In genomic region chr21:15063821-15064575, GRCh38 we compare ENCODE assay signal across 8 cellular contexts. TPM values are rescaled to one million over a fixed set of nuclear protein-coding genes. Genes with fewer than 3 reads are reported as not detected.
DNase-seq lines count a peak whose midpoint lies in the region; ATAC-seq, FAIRE-seq and TF ChIP-seq lines count a peak whose summit lies in the region.

No MANE protein-coding gene starts in this region.

- TF ChIP-seq CTCF in A549 (IDR thresholded peaks at IDR 0.05) (no peak), esophagus muscularis mucosa (IDR thresholded peaks at IDR 0.05) (no peak), tibial nerve (IDR thresholded peaks at IDR 0.05) (no peak)

- intact Hi-C loops in esophagus muscularis mucosa (cut with DNase I) = loop anchor here (5.0 kb wide), 2 partner anchors 197 to 682 kb away; partner anchors contain the start of gene HSPA13

- H3K36me3 Mint-ChIP-seq in activated CD4-positive, alpha-beta T cell treated with anti-CD3 and anti-CD28 coated beads, Interleukin-2, amount 10 ng/mL, durations not matched to agents 7 days and 5 days (ENCODE audit: low read depth) = no peaks in the 10 kb centered on the region

- H3K27ac Mint-ChIP-seq in activated CD4-positive, alpha-beta T cell treated with anti-CD3 and anti-CD28 coated beads, Interleukin-2, amount 10 ng/mL, durations not matched to agents 7 days and 5 days = peak overlapping the region; percentile 90

- H3K36me3 ChIP-seq in esophagus muscularis mucosa = no peaks in the 10 kb centered on the region
- no peaks in the 10 kb centered on the region for H3K36me3 ChIP-seq in mucosa of stomach (ENCODE audit: control insufficient read depth, insufficient read depth, low read length)
- H3K36me3 ChIP-seq in tibial nerve = no peaks in the 10 kb centered on the region

- no peak for TF ChIP-seq EP300 in A549 (IDR thresholded peaks at IDR 0.05)
- no peak for TF ChIP-seq EP300 in esophagus muscularis mucosa (IDR thresholded peaks at IDR 0.05)
- TF ChIP-seq EP300 in tibial nerve (IDR thresholded peaks at IDR 0.05) = peak in 1 of 2 donors; percentile 8

- FAIRE-seq in A549 (lab: Jason Lieb, UNC) = no peak

- POLR2A ChIA-PET in A549 (lab: Yijun Ruan, JAX) = interaction anchor here (1.6 to 2.5 kb wide), 4 partner anchors 58 to 380 kb away, joined by 6 to 12 read pairs (median 9); no protein-coding TSS in a partner anchor
- POLR2A ChIA-PET in activated CD4-positive, alpha-beta T cell treated with anti-CD3 and anti-CD28 coated beads, Interleukin-2, amount 10 ng/mL, durations not matched to agents 7 days and 5 days (lab: Charles Lee) = no interaction called here

- no peaks in the 10 kb centered on the region for H3K27me3 ChIP-seq in esophagus muscularis mucosa
- no peaks in the 10 kb centered on the region for H3K27me3 ChIP-seq in mucosa of stomach (ENCODE audit: control insufficient read depth, insufficient read depth, low read length)
- no peaks in the 10 kb centered on the region for H3K27me3 ChIP-seq in tibial nerve

- no peak for TF ChIP-seq POLR2A in A549 (IDR thresholded peaks at IDR 0.05; ENCODE audit: low read length)
- TF ChIP-seq POLR2A in esophagus muscularis mucosa (IDR thresholded peaks at IDR 0.05; ENCODE audit: low read depth) = no peak
- TF ChIP-seq POLR2A in tibial nerve (IDR thresholded peaks at IDR 0.05) = no peak

- peak overlapping the region; percentile 76 for H3K9ac ChIP-seq in mucosa of stomach (ENCODE audit: low read length)

- H3K9me3 ChIP-seq in A549 (no peaks in the 10 kb centered on the region), esophagus muscularis mucosa (no peaks in the 10 kb centered on the region), mucosa of stomach (ENCODE audit: control insufficient read depth, low read length) (no peaks in the 10 kb centered on the region), tibial nerve (no peaks in the 10 kb centered on the region)

- H3K27ac ChIP-seq in A549 (peak overlapping the region; percentile 97 to 100), esophagus muscularis mucosa (replicated peaks in 1 of 4) (peak overlapping the region; percentile 97 to 98 (median 98)), tibial nerve (peak overlapping the region; percentile 91 to 98 (median 98))

- H3K4me3 Mint-ChIP-seq in activated CD4-positive, alpha-beta T cell treated with anti-CD3 and anti-CD28 coated beads, Interleukin-2, amount 10 ng/mL, durations not matched to agents 7 days and 5 days = peak overlapping the region; percentile 77

- WGBS in A549 (ENCODE audit: missing lambda C conversion rate) = 4% methylated on average over 11 of the region's 57 CpGs
- WGBS in esophagus muscularis mucosa = 2% methylated on average over 26 of the region's 57 CpGs
- WGBS in tibial nerve, 2 donors = 1% methylated on average over 33 to 38 of the region's 57 CpGs

- H3K27me3 Mint-ChIP-seq in activated CD4-positive, alpha-beta T cell treated with anti-CD3 and anti-CD28 coated beads, Interleukin-2, amount 10 ng/mL, durations not matched to agents 7 days and 5 days = peaks cover 23% of the 10 kb centered on the region

- CTCF ChIA-PET in A549 (lab: Yijun Ruan, JAX) = interaction anchor here (1.2 kb wide), 1 partner anchor 160 kb away, joined by 4 read pairs; no protein-coding TSS in a partner anchor
- CTCF ChIA-PET in activated CD4-positive, alpha-beta T cell treated with anti-CD3 and anti-CD28 coated beads, Interleukin-2, amount 10 ng/mL, durations not matched to agents 7 days and 5 days (lab: Charles Lee) = no interaction called here

- peaks cover 52% of the 10 kb centered on the region for H3K4me1 Mint-ChIP-seq in activated CD4-positive, alpha-beta T cell treated with anti-CD3 and anti-CD28 coated beads, Interleukin-2, amount 10 ng/mL, durations not matched to agents 7 days and 5 days

- ATAC-seq in A549 (peak; percentile 23 to 38), GM18868 (IDR thresholded peaks at IDR 0.05; ENCODE audit: unreplicated experiment) (peak; percentile 0), HG03196 (IDR thresholded peaks at IDR 0.05; ENCODE audit: unreplicated experiment) (peak; percentile 5)

- TF ChIP-seq RAD21 in A549 (conservative IDR thresholded peaks at IDR 0.05 in 1 of 2, IDR thresholded peaks at IDR 0.05 in 1 of 2) = no peak; a peak in 1 of 5 replicates

- H3K4me1 ChIP-seq in A549 (peaks cover 20% of the 10 kb centered on the region; the same call in 2 of the 3 replicates), esophagus muscularis mucosa (peaks cover 37 to 54% (median 45%) of the 10 kb centered on the region in 4 donors), mucosa of stomach (ENCODE audit: control insufficient read depth, insufficient read depth, low read length) (peaks cover 9% of the 10 kb centered on the region), tibial nerve (peaks cover 0 to 49% (median 30%) of the 10 kb centered on the region in 4 donors)

- DNase-seq in A549 (ENCODE audit: low read depth in 1 of 2, low spot score in 1 of 2) (peak in 1 of 2 experiments; percentile 7), esophagus muscularis mucosa (ENCODE audit: extremely low spot score) (no peak), tibial nerve (ENCODE audit: low spot score in 2 of 2) (peak; percentile 18 to 22), dedifferentiated amniotic fluid mesenchymal stem cell (ENCODE audit: extremely low spot score) (no peak)
- DNase-seq in activated CD4-positive, alpha-beta T cell treated with anti-CD3 and anti-CD28 coated beads, Interleukin-2, amount 10 ng/mL, durations not matched to agents 7 days and 5 days = no peak

- H3K4me3 ChIP-seq in A549 = peak overlapping the region; percentile 86
- H3K4me3 ChIP-seq in esophagus muscularis mucosa = peak overlapping the region; percentile 67 to 96 (median 92)
- peak overlapping the region; percentile 45 for H3K4me3 ChIP-seq in mucosa of stomach (ENCODE audit: low read length)
- peak overlapping the region; percentile 79 to 97 (median 96) for H3K4me3 ChIP-seq in tibial nerve

- H3K4me2 ChIP-seq in A549 = peak overlapping the region; percentile 88

- H3K9me3 Mint-ChIP-seq in activated CD4-positive, alpha-beta T cell treated with anti-CD3 and anti-CD28 coated beads, Interleukin-2, amount 10 ng/mL, durations not matched to agents 7 days and 5 days = no peaks in the 10 kb centered on the region

TF ChIP-seq in A549, 52 proteins besides CTCF, POLR2A, EP300 and RAD21:
- TF ChIP-seq HDAC2 (IDR thresholded peaks at IDR 0.05) = no peak
- TF ChIP-seq SREBF2 (IDR thresholded peaks at IDR 0.05) = no peak
- no peak for TF ChIP-seq CBX8 (IDR thresholded peaks at IDR 0.05)
TF ChIP-seq in A549: peak in this region for 0.

RNA-seq across cellular contexts. Expression of gene NRIP1, which starts 0.8 kb away (rescaled TPM):
- 35.5 and 41.7 TPM in 2 replicates for polyA plus RNA-seq in A549 (2011; rRNA removed)
- polyA plus RNA-seq in A549 (2012; cell fraction: cytosol; rRNA removed) = 3.5 and 4.5 TPM in 2 replicates
- 2.9 and 4.0 TPM in 2 replicates for polyA plus RNA-seq in A549 (2012; cell fraction: nucleus; rRNA removed)
- polyA plus RNA-seq in A549 (2017; fragmentation: RNase III; extraction: RNeasy Plus Mini Kit Qiagen cat#74134 plus additional on column Dnase treatment) = 18.9 to 22.8 TPM (median 18.9 TPM) in 3 replicates
- polyA minus RNA-seq in A549 (2011; rRNA and poly(A)+ RNA removed) = 41.8 and 47.2 TPM in 2 replicates
- 10 to 100 TPM; 12.0 to 13.8 TPM for total RNA-seq in activated CD4-positive, alpha-beta T cell treated with anti-CD3 and anti-CD28 coated beads, Interleukin-2, amount 10 ng/mL, durations not matched to agents 7 days and 5 days
- 10 to 100 TPM; 21.7 to 33.3 (median 28.5) TPM for total RNA-seq in esophagus muscularis mucosa
- total RNA-seq in tibial nerve = 10 to 100 TPM; 31.0 to 33.0 (median 32.2) TPM

Comparison
In these comparisons a context has a peak if more than half of its experiments do, and no peak if none do; other contexts are left out.
1. DNase-seq: peak in tibial nerve (2 of 2); none in activated CD4-positive, alpha-beta T cell treated with anti-CD3 and anti-CD28 coated beads, Interleukin-2, amount 10 ng/mL, durations not matched to agents 7 days and 5 days (single experiment), esophagus muscularis mucosa (single experiment) and dedifferentiated amniotic fluid mesenchymal stem cell (single experiment).
2. H3K4me3 ChIP-seq: peak in every context shown above with its lines; median percentile 96 in tibial nerve; 92 in esophagus muscularis mucosa; 86 in A549; 45 in mucosa of stomach.
3. Peak in every context shown above with its lines, with median percentiles within 50 percentile points of each other: ATAC-seq and H3K27ac ChIP-seq.